ENCODE assay signal across 2 cellular contexts in the genomic region with DNA sequence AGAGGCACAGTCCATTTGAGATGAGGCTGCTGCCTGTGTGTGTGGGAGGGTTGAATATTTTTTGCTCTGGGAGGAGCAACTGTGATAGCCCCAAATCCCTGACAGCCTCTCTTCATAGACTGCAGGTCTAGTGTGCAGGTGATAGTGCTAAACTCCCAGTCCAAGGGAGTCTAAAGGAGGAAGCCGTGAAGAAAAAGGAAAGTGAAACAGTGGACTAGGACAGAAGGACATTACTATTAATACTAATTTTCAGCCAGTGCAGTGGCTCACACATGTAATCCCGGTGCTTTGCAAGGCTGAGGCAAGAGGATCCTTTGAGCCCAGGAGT.
TF ChIP-seq lines count a peak whose summit lies in the region.

No MANE protein-coding gene starts in this region.

TF ChIP-seq in IMR-90, 13 proteins besides CTCF, POLR2A, EP300 and RAD21:
- TF ChIP-seq, protein P1, sequence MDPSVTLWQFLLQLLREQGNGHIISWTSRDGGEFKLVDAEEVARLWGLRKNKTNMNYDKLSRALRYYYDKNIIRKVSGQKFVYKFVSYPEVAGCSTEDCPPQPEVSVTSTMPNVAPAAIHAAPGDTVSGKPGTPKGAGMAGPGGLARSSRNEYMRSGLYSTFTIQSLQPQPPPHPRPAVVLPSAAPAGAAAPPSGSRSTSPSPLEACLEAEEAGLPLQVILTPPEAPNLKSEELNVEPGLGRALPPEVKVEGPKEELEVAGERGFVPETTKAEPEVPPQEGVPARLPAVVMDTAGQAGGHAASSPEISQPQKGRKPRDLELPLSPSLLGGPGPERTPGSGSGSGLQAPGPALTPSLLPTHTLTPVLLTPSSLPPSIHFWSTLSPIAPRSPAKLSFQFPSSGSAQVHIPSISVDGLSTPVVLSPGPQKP (IDR thresholded peaks at IDR 0.05; ENCODE audit: borderline replicate concordance, low read depth, low read length) = no peak
- TF ChIP-seq RCOR1 (IDR thresholded peaks at IDR 0.05; ENCODE audit: insufficient replicate concordance, low read length) (no peak), MAFK (IDR thresholded peaks at IDR 0.05; ENCODE audit: low read depth, low read length) (no peak), BHLHE40 (IDR thresholded peaks at IDR 0.05; ENCODE audit: low read depth, low read length) (no peak), SMC3 (IDR thresholded peaks at IDR 0.05; ENCODE audit: low read depth, low read length) (no peak), MXI1 (IDR thresholded peaks at IDR 0.05; ENCODE audit: borderline replicate concordance, low read depth, low read length) (no peak), MAZ (IDR thresholded peaks at IDR 0.05; ENCODE audit: borderline replicate concordance, low read depth, low read length) (no peak), FOS (IDR thresholded peaks at IDR 0.05; ENCODE audit: low read depth, low read length) (no peak), CHD1 (IDR thresholded peaks at IDR 0.05; ENCODE audit: low read depth, low read length) (no peak), NFE2L2 (IDR thresholded peaks at IDR 0.05; ENCODE audit: low read depth, low read length) (no peak), CEBPB (IDR thresholded peaks at IDR 0.05; ENCODE audit: low read depth, low read length) (no peak), RFX5 (IDR thresholded peaks at IDR 0.05; ENCODE audit: low read depth, low read length) (no peak)
- TF ChIP-seq, protein P2, sequence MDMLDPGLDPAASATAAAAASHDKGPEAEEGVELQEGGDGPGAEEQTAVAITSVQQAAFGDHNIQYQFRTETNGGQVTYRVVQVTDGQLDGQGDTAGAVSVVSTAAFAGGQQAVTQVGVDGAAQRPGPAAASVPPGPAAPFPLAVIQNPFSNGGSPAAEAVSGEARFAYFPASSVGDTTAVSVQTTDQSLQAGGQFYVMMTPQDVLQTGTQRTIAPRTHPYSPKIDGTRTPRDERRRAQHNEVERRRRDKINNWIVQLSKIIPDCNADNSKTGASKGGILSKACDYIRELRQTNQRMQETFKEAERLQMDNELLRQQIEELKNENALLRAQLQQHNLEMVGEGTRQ (IDR thresholded peaks at IDR 0.05; ENCODE audit: low read depth, low read length) = no peak
TF ChIP-seq in IMR-90: peak in this region for 0.

TF ChIP-seq in endothelial cell of umbilical vein, 7 proteins besides CTCF, POLR2A, EP300 and RAD21 (continued from another document):
- TF ChIP-seq POLR2AphosphoS5 (IDR thresholded peaks at IDR 0.05; ENCODE audit: insufficient read depth, low read depth, low read length) (no peak), GATA2 (IDR thresholded peaks at IDR 0.05; ENCODE audit: insufficient read depth, insufficient read length, low read depth, low read length) (no peak)
